Comparison of ENCODE assay signal across 9 cellular contexts in the genomic region with DNA sequence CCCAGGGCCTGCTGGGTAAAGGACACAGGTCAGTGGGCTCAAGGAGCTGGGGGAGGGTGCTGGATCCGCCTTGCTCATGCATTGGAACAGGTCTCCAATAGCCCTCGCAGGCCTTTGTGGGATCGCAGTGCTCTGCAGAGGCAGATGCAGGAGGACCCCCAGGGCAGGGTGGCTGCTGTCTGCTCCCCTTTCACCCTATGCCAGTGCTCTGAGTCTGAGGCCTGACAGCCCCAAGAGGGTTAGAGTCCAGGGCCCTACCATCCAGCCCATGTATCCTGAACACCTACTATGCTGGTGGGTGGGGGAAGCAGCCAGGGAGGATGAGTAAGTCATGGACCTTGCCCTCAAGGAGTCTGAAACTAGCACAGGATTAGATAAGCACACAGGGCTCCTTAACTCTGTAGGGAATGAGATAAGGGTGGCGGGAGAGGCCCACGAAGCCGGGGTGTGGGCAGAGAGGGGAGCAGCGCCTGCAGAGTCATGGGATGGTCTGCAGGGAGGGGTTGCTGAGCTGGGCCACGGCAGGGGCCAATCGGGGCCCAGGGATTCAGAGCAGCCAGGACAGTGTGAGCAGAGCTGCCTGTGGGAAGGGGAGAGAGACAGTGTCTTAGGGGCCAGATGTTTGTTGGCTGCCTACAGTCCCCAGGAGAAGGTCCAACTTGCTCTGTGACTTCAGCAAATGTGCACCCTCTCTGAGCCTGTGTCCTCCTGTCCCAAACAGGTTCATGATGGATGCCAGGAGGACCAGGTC. TPM values are rescaled to one million over a fixed set of nuclear protein-coding genes. Genes with fewer than 3 reads are reported as not detected.
DNase-seq lines count a peak whose midpoint lies in the region; ATAC-seq and TF ChIP-seq lines count a peak whose summit lies in the region.
"Had no signal": no experiment of that assay in that cellular context is flagged by ENCODE, and none has a peak within 500 bp of the region (broad histone marks: within the 10 kb centered on the region; RNA-seq: fewer than 3 reads in every experiment).

No MANE protein-coding gene starts in this region.

- no peaks in the 10 kb centered on the region for H3K9me3 Mint-ChIP-seq in immature natural killer cell
- H3K9me3 Mint-ChIP-seq: activated CD4-positive, alpha-beta T cell treated with anti-CD3 and anti-CD28 coated beads, Interleukin-2, amount 10 ng/mL, durations not matched to agents 7 days and 5 days had no signal

- H3K4me1 Mint-ChIP-seq in immature natural killer cell, result peaks cover 11 to 13% of the 10 kb centered on the region in 2 donors

- H3K27me3 Mint-ChIP-seq in immature natural killer cell (ENCODE audit: low read depth in 3 of 3), result peaks cover 2 to 6% (median 3%) of the 10 kb centered on the region in 3 donors
- H3K27me3 Mint-ChIP-seq: activated CD4-positive, alpha-beta T cell treated with anti-CD3 and anti-CD28 coated beads, Interleukin-2, amount 10 ng/mL, durations not matched to agents 7 days and 5 days had no signal

- H3K4me3 ChIP-seq in OCI-LY3 (ENCODE audit: low read length), result no peak overlapping the region; the same call in 1 of the 2 replicates

- no peak overlapping the region for H3K27ac ChIP-seq in OCI-LY3 (ENCODE audit: low read length)

- no peaks in the 10 kb centered on the region for H3K36me3 Mint-ChIP-seq in immature natural killer cell

- no peak for TF ChIP-seq CTCF in OCI-LY3 (IDR thresholded peaks at IDR 0.05; ENCODE audit: low read depth, low read length)

- H3K27me3 ChIP-seq in OCI-LY3 (ENCODE audit: low read depth, low read length), result no peaks in the 10 kb centered on the region

- H3K4me3 Mint-ChIP-seq in immature natural killer cell, result no peak overlapping the region

- H3K4me1 ChIP-seq in OCI-LY3 (ENCODE audit: low read length), result peaks cover 47% of the 10 kb centered on the region

- DNase-seq in 8988T (peak; percentile 40), iris pigment epithelial cell (ENCODE audit: low read depth) (peak; percentile 17), immature natural killer cell (no peak), activated T-cell treated with anti-CD3 and anti-CD28 coated beads for 4 hours (no peak)
- DNase-seq: activated CD4-positive, alpha-beta T cell treated with anti-CD3 and anti-CD28 coated beads, Interleukin-2, amount 10 ng/mL, durations not matched to agents 7 days and 5 days; NCI-H2081 treated with DMSO at 0.1 percent for 48 hours had no signal

- H2AFZ ChIP-seq in OCI-LY3 (ENCODE audit: low read depth, low read length), result no peak overlapping the region

- no peaks in the 10 kb centered on the region for H4K20me1 ChIP-seq in OCI-LY3 (ENCODE audit: insufficient read depth, low read length)

- ATAC-seq in HG03442 (IDR thresholded peaks at IDR 0.05; ENCODE audit: unreplicated experiment), result no peak

- peak overlapping the region; percentile 97 for H3K4me2 ChIP-seq in OCI-LY3 (ENCODE audit: low read length)

- no peak overlapping the region for H3K27ac Mint-ChIP-seq in immature natural killer cell

- no peak overlapping the region for H3K9ac ChIP-seq in OCI-LY3 (ENCODE audit: low read length)

- no peaks in the 10 kb centered on the region for H3K9me3 ChIP-seq in OCI-LY3 (ENCODE audit: insufficient read depth, low read length)

- no peaks in the 10 kb centered on the region for H3K36me3 ChIP-seq in OCI-LY3 (replicated peaks; ENCODE audit: low read depth, low read length)

- no peaks in the 10 kb centered on the region for H3K79me2 ChIP-seq in OCI-LY3 (ENCODE audit: low read length)

RNA-seq across cellular contexts. Expression of gene EHD1, which starts 10.5 kb away (rescaled TPM):
- 100 to 1,000 TPM; 136 to 247 (median 160) TPM for polyA plus RNA-seq in immature natural killer cell

RNA-seq across cellular contexts. Expression of gene ATG2A, which starts 28.1 kb away (rescaled TPM):
- polyA plus RNA-seq in immature natural killer cell, result 10 to 100 TPM in 1 of 3 donors, 1 to 10 TPM in 2; 3.7 to 10.0 (median 6.7) TPM

RNA-seq across cellular contexts. Expression of gene PPP2R5B, which starts 35.6 kb away (rescaled TPM):
- 10 to 100 TPM in 2 of 3 donors, 1 to 10 TPM in 1; 7.8 to 14.6 (median 14.0) TPM for polyA plus RNA-seq in immature natural killer cell

RNA-seq across cellular contexts. Expression of gene CDC42BPG, which starts 44.5 kb away (rescaled TPM):
- polyA plus RNA-seq in immature natural killer cell, result under 1 TPM in 2 of 3 donors, not detected in 1; 0.13 to 0.22 TPM

RNA-seq across cellular contexts. Expression of gene GPHA2, which starts 46.8 kb away (rescaled TPM):
- not detected for polyA plus RNA-seq in immature natural killer cell
- polyA plus RNA-seq: AG04450 had no signal

Comparison
In these comparisons a context has a peak if more than half of its experiments do, and no peak if none do; other contexts are left out.
1. DNase-seq: peak in 8988T (single experiment) and iris pigment epithelial cell (single experiment); none in immature natural killer cell (0 of 3) and activated T-cell treated with anti-CD3 and anti-CD28 coated beads for 4 hours (single experiment).